Comparison of ENCODE assay signal across 8 cellular contexts in the genomic region with DNA sequence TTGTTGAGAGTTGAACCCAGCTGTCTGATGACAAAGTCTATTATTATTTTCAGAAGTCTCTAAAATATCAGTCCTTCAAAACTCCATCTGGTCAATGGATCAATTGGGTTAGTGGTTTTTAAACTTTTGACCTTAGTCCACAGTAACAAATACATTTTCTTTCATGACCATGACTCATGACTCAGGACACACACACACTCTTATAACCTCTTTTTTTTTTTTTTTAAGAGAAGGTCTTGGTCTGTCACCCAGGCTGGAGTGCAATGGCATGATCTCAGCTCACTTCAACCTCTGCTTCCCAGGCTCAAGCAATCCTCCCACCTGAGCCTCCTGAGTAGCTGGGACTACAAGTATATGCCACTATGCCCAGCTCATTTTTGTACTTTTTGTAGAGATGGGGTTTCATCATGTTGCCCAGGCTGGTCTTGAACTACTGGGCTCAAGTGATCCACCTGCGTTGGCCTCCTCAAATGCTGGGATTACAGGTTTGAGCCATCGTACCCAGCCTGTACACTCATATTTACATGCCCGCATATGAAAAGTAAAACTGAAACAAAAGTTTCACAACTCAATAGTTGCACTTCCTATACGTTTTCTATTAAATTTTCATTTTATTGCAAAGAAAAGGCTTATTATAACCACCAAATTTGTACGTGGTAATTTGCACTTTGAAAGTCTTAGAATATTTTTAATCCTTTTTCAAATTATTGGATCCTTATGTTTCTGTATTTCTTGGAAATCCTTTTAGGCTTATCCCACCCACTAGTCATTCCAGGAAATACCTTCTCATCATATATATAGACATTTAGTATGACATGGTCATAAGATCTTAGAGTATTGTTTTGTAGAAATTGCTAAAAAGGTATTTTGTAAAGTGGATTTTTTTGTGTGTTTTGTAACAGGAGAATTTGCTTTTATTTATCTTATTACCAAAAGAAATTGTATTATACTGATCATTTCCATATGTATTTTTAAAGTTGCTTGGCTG.
DNase-seq lines count a peak whose midpoint lies in the region; ATAC-seq lines count a peak whose summit lies in the region.

No MANE protein-coding gene starts in this region.

- intact Hi-C loops in activated T-helper 2 cell treated with anti-CD3 and anti-CD28 coated beads, Interferon-gamma antibody, Interleukin-2, Interleukin-4, amounts not matched to agents 10 μg/mL and 5 μg/mL and 100 μg/mL, durations not matched to agents 14 hours and 24 hours and 36 hours (cut with micrococcal nuclease), result no loop called here
- intact Hi-C loops in left colon (cut with DNase I, micrococcal nuclease), result no loop called here

- H3K36me3 Mint-ChIP-seq in activated T-helper 2 cell treated with anti-CD3 and anti-CD28 coated beads, Interferon-gamma antibody, Interleukin-2, Interleukin-4, amounts not matched to agents 10 μg/mL and 5 μg/mL and 100 μg/mL, durations not matched to agents 14 hours and 24 hours and 36 hours (ENCODE audit: low read depth), result no peaks in the 10 kb centered on the region

- peak; percentile 94 for ATAC-seq in GM19452 (IDR thresholded peaks at IDR 0.05; ENCODE audit: unreplicated experiment)
- peak; percentile 93 for ATAC-seq in HG03280 (IDR thresholded peaks at IDR 0.05; ENCODE audit: unreplicated experiment)
- ATAC-seq in left colon, result no peak

- peak overlapping the region; percentile 15 for H3K4me3 Mint-ChIP-seq in activated T-helper 2 cell treated with anti-CD3 and anti-CD28 coated beads, Interferon-gamma antibody, Interleukin-2, Interleukin-4, amounts not matched to agents 10 μg/mL and 5 μg/mL and 100 μg/mL, durations not matched to agents 14 hours and 24 hours and 36 hours (ENCODE audit: low read depth)

- peaks cover 17% of the 10 kb centered on the region for H3K4me1 Mint-ChIP-seq in activated T-helper 2 cell treated with anti-CD3 and anti-CD28 coated beads, Interferon-gamma antibody, Interleukin-2, Interleukin-4, amounts not matched to agents 10 μg/mL and 5 μg/mL and 100 μg/mL, durations not matched to agents 14 hours and 24 hours and 36 hours (ENCODE audit: low read depth)

- no peak overlapping the region for H3K27ac Mint-ChIP-seq in activated T-helper 2 cell treated with anti-CD3 and anti-CD28 coated beads, Interferon-gamma antibody, Interleukin-2, Interleukin-4, amounts not matched to agents 10 μg/mL and 5 μg/mL and 100 μg/mL, durations not matched to agents 14 hours and 24 hours and 36 hours

- H3K27me3 Mint-ChIP-seq in activated T-helper 2 cell treated with anti-CD3 and anti-CD28 coated beads, Interferon-gamma antibody, Interleukin-2, Interleukin-4, amounts not matched to agents 10 μg/mL and 5 μg/mL and 100 μg/mL, durations not matched to agents 14 hours and 24 hours and 36 hours (ENCODE audit: low read depth), result peaks cover 3% of the 10 kb centered on the region

- no peaks in the 10 kb centered on the region for H3K9me3 Mint-ChIP-seq in activated T-helper 2 cell treated with anti-CD3 and anti-CD28 coated beads, Interferon-gamma antibody, Interleukin-2, Interleukin-4, amounts not matched to agents 10 μg/mL and 5 μg/mL and 100 μg/mL, durations not matched to agents 14 hours and 24 hours and 36 hours

- DNase-seq in Caki2 (ENCODE audit: low read depth) (peak; percentile 10), NCI-H1105 (lab: John Stamatoyannopoulos, UW) (no peak), DMS53 (lab: John Stamatoyannopoulos, UW) (no peak), left colon (no peak), retina (no peak)
- DNase-seq in activated T-helper 2 cell treated with anti-CD3 and anti-CD28 coated beads, Interferon-gamma antibody, Interleukin-2, Interleukin-4, amounts not matched to agents 10 μg/mL and 5 μg/mL and 100 μg/mL, durations not matched to agents 14 hours and 24 hours and 36 hours (ENCODE audit: low spot score), result no peak

- in situ Hi-C loops in Caki2 (cut with HindIII; ENCODE audit: low pct_unique_long_range_greater_than_20kb, low sequenced_read_pairs), result no loop called here
